In genomic region chr5:176628406-176629228, GRCh38 we compare ENCODE assay signal across 19 cellular contexts. TPM values are rescaled to one million over a fixed set of nuclear protein-coding genes. Genes with fewer than 3 reads are reported as not detected.
A peak's percentile ranks its signal among the peaks of the same experiment; 100 is the strongest.
DNase-seq lines count a peak whose midpoint lies in the region; ATAC-seq, FAIRE-seq and TF ChIP-seq lines count a peak whose summit lies in the region.
"Had no signal": no experiment of that assay in that cellular context is flagged by ENCODE, and none has a peak within 500 bp of the region (broad histone marks: within the 10 kb centered on the region; RNA-seq: fewer than 3 reads in every experiment).

No MANE protein-coding gene starts in this region.

- H3K27ac ChIP-seq in GM23338 (ENCODE audit: low read depth) (no peak overlapping the region), H1 (ENCODE audit: low read depth, low read length) (no peak overlapping the region), neural cell (ENCODE audit: low read length) (no peak overlapping the region)

- no peak for ATAC-seq in GM23338
- ATAC-seq: left ventricle myocardium superior had no signal

- no peak for TF ChIP-seq POLR2A in H1 (IDR thresholded peaks at IDR 0.05; ENCODE audit: control extremely low read depth in 1 of 2, low read depth in 2 of 2, low read length in 2 of 2)

- FAIRE-seq in H1 (lab: Jason Lieb, UNC) = no peak
- FAIRE-seq: D721Med had no signal

- no peak for TF ChIP-seq CTCF in GM23338 (conservative IDR thresholded peaks at IDR 0.05; ENCODE audit: low read depth in 2 of 2)
- no peak for TF ChIP-seq CTCF in H1 (IDR thresholded peaks at IDR 0.05; ENCODE audit: control extremely low read depth in 1 of 3, insufficient read depth in 1 of 3, low read depth in 1 of 3, low read length in 3 of 3)
- TF ChIP-seq CTCF in neural cell (IDR thresholded peaks at IDR 0.05; ENCODE audit: poor library complexity, severe bottlenecking) = no peak
- TF ChIP-seq CTCF in HFFc6 (IDR thresholded peaks at IDR 0.05) = no peak

- H3K36me3 ChIP-seq in GM23338 (ENCODE audit: insufficient read depth) (no peaks in the 10 kb centered on the region), H1 (ENCODE audit: control insufficient read depth in 2 of 4, insufficient read depth in 4 of 4, low read length in 3 of 4) (no peaks in the 10 kb centered on the region), neural cell (ENCODE audit: insufficient read depth, low read length) (no peaks in the 10 kb centered on the region)

- H3K4ac ChIP-seq in H1 (replicated peaks; ENCODE audit: insufficient read length, low read depth, low read length) = no peak overlapping the region

- DNase-seq in GM23338 (ENCODE audit: low spot score) (no peak), LHCN-M2 (ENCODE audit: low read depth) (peak; percentile 44), H1 (ENCODE audit: low read depth in 1 of 2, low spot score in 2 of 2) (no peak), OCI-M1 (lab: John Stamatoyannopoulos, UW) (no peak), HFFc6 (no peak)
- DNase-seq in activated T-cell treated with anti-CD3 and anti-CD28 coated beads, Interleukin-2, amount 50 U/mL, for 48 hours = no peak
- DNase-seq: activated CD4-positive, CD25-positive, alpha-beta regulatory T cell treated with anti-CD3 and anti-CD28 coated beads, Interleukin-2, amount 50 U/mL, for 72 hours; activated gamma-delta T cell; AML-193; foreskin melanocyte; left ventricle myocardium superior; NCI-H146; NCI-H226; NK-92 treated with Interleukin-12 subunit alpha and Interleukin-12 subunit beta, amount 100 ng/mL, for 24 hours; SHP77 had no signal

- H3K4me3 Mint-ChIP-seq in GM23338 (peak overlapping the region; percentile 73), HFFc6 (no peak overlapping the region)

- H3K36me3 Mint-ChIP-seq in GM23338 (ENCODE audit: low read depth) = no peaks in the 10 kb centered on the region
- H3K36me3 Mint-ChIP-seq in HFFc6 (ENCODE audit: low read depth) = no peaks in the 10 kb centered on the region

- H3K18ac ChIP-seq in H1 (ENCODE audit: extremely low read depth, low read length) = no peak overlapping the region

- peaks cover 2% of the 10 kb centered on the region; the same call in 1 of the 3 replicates for H3K9me3 Mint-ChIP-seq in GM23338
- no peaks in the 10 kb centered on the region for H3K9me3 Mint-ChIP-seq in HFFc6

- no peak overlapping the region for H2BK5ac ChIP-seq in H1 (ENCODE audit: low read depth, low read length)

- peaks cover 6% of the 10 kb centered on the region; the same call in 1 of the 2 replicates for H4K20me1 ChIP-seq in GM23338 (replicated peaks; ENCODE audit: insufficient read depth)
- peaks cover 0 to 4% of the 10 kb centered on the region in 2 experiments for H4K20me1 ChIP-seq in H1 (replicated peaks in 1 of 2; ENCODE audit: control insufficient read depth in 1 of 2, insufficient read depth in 2 of 2, low read length in 2 of 2)
- H4K20me1 ChIP-seq in neural cell (ENCODE audit: insufficient read depth) = no peaks in the 10 kb centered on the region

- peaks cover 45% of the 10 kb centered on the region for H3K27me3 Mint-ChIP-seq in GM23338 (ENCODE audit: insufficient read depth, low read depth, poor library complexity)
- H3K27me3 Mint-ChIP-seq in HFFc6 (ENCODE audit: insufficient read depth) = peaks cover 57% of the 10 kb centered on the region

- H2BK15ac ChIP-seq in H1 (ENCODE audit: low read length) = no peak overlapping the region

- no peak overlapping the region for H4K91ac ChIP-seq in H1 (replicated peaks; ENCODE audit: insufficient read length, low read length)

- H3K4me1 ChIP-seq in GM23338 (ENCODE audit: insufficient read depth) (peaks cover 15% of the 10 kb centered on the region), H1 (replicated peaks in 1 of 4; ENCODE audit: control insufficient read depth in 3 of 4, insufficient read depth in 4 of 4, low read length in 3 of 4) (peaks cover 7 to 30% (median 11%) of the 10 kb centered on the region in 4 experiments)

- H2BK120ac ChIP-seq in H1 (replicated peaks; ENCODE audit: low read depth, low read length) = no peak overlapping the region

- H3K4me2 ChIP-seq in GM23338 (peak overlapping the region; percentile 97), H1 (ENCODE audit: insufficient read depth in 1 of 2, low read depth in 2 of 2, low read length in 2 of 2) (peak overlapping the region; percentile 89 to 100; a peak in 3 of 4 replicates), neural cell (ENCODE audit: low read length) (no peak overlapping the region)

- H2AFZ ChIP-seq in GM23338 (no peak overlapping the region), H1 (ENCODE audit: low read length) (no peak overlapping the region), neural cell (ENCODE audit: low read depth, low read length) (no peak overlapping the region)

- H3K14ac ChIP-seq in H1 (ENCODE audit: insufficient read length) = no peak overlapping the region

- peaks cover 34% of the 10 kb centered on the region for H3K4me1 Mint-ChIP-seq in GM23338
- H3K4me1 Mint-ChIP-seq in HFFc6 (ENCODE audit: low read depth) = peaks cover 12% of the 10 kb centered on the region

- H3K56ac ChIP-seq in H1 (replicated peaks; ENCODE audit: insufficient read length, low read depth, low read length) = no peak overlapping the region

- H4K5ac ChIP-seq in H1 (ENCODE audit: insufficient read length, low read depth, low read length) = no peak overlapping the region

- TF ChIP-seq EP300 in H1 (IDR thresholded peaks at IDR 0.05; ENCODE audit: borderline replicate concordance in 1 of 2, low read depth in 2 of 2, low read length in 2 of 2) (no peak), neural cell (conservative IDR thresholded peaks at IDR 0.05; ENCODE audit: poor library complexity, severe bottlenecking) (no peak)

- no peak overlapping the region for H4K8ac ChIP-seq in H1 (ENCODE audit: extremely low read depth, insufficient read depth, low read length)

- no peak overlapping the region for H3K23ac ChIP-seq in H1 (ENCODE audit: insufficient read length)

- H3K27me3 ChIP-seq in GM23338 (ENCODE audit: insufficient read depth) (peaks cover 41% of the 10 kb centered on the region), H1 (replicated peaks in 1 of 4; ENCODE audit: control insufficient read depth in 3 of 4, extremely low read depth in 1 of 4, insufficient read depth in 3 of 4, low read length in 3 of 4) (peaks cover 3 to 40% (median 34%) of the 10 kb centered on the region in 4 experiments), neural cell (ENCODE audit: insufficient read depth, low read depth, low read length) (peaks cover 45% of the 10 kb centered on the region)

- H3K27ac Mint-ChIP-seq in GM23338 = no peak overlapping the region
- no peak overlapping the region for H3K27ac Mint-ChIP-seq in HFFc6
- H3K27ac Mint-ChIP-seq: progenitor cell of endocrine pancreas had no signal

- no peak overlapping the region for H2AK5ac ChIP-seq in H1 (ENCODE audit: low read depth, low read length)

- no peak overlapping the region for H2BK12ac ChIP-seq in H1 (ENCODE audit: low read depth, low read length)

- H3K9me3 ChIP-seq in H1 (ENCODE audit: insufficient read depth in 2 of 2, low read depth in 1 of 2, low read length in 1 of 2) (no peaks in the 10 kb centered on the region), neural cell (ENCODE audit: low read length) (no peaks in the 10 kb centered on the region)

- CTCF ChIA-PET in H1 (lab: Charles Lee; ENCODE audit: partially characterized antibody) = interaction anchor here (0.8 kb wide), 1 partner anchor 55 kb away, joined by 4 read pairs; no protein-coding TSS in a partner anchor

- no peak for TF ChIP-seq RAD21 in H1 (IDR thresholded peaks at IDR 0.05 in 1 of 2, conservative IDR thresholded peaks at IDR 0.05 in 1 of 2; ENCODE audit: low read depth in 2 of 2, low read length in 2 of 2)
- TF ChIP-seq RAD21 in neural cell (conservative IDR thresholded peaks at IDR 0.05) = no peak

- 65% methylated on average over 13 of the region's 13 CpGs; no CpG with 5 or more reads in 1 of the 2 experiments for WGBS in H1 (ENCODE audit: extremely low coverage in 1 of 2, insufficient coverage in 1 of 2, insufficient read length in 1 of 2, insufficient replicate concordance in 2 of 2, low coverage in 1 of 2, low lambda C conversion rate in 2 of 2, missing lambda C conversion rate in 1 of 2), 2 experiments

- H3F3A ChIP-seq in GM23338 (replicated peaks; ENCODE audit: low read depth) (peaks cover 5% of the 10 kb centered on the region; the same call in 1 of the 2 replicates), neural cell (ENCODE audit: insufficient read depth, low read length, poor library complexity, severe bottlenecking) (no peaks in the 10 kb centered on the region)

- H3K79me2 ChIP-seq in GM23338 (replicated peaks; ENCODE audit: insufficient read depth) = no peaks in the 10 kb centered on the region
- no peaks in the 10 kb centered on the region for H3K79me2 ChIP-seq in H1 (ENCODE audit: control insufficient read depth in 1 of 2, insufficient read depth in 2 of 2, low read length in 2 of 2)
- no peaks in the 10 kb centered on the region for H3K79me2 ChIP-seq in neural cell (replicated peaks; ENCODE audit: insufficient read depth, low read length)

- H3K79me1 ChIP-seq in H1 (ENCODE audit: low read depth, low read length) = no peaks in the 10 kb centered on the region

- H3K9ac ChIP-seq in H1 (replicated peaks in 1 of 4; ENCODE audit: extremely low read depth in 1 of 4, low read depth in 3 of 4, low read length in 3 of 4) = no peak overlapping the region
- H3K9ac ChIP-seq in neural cell (ENCODE audit: low read length) = no peak overlapping the region

- POLR2A ChIA-PET in H1 (lab: Charles Lee; ENCODE audit: partially characterized antibody) = interaction anchor here (1.0 to 2.7 kb wide), 6 partner anchors 8 to 92 kb away, joined by 3 to 19 read pairs (median 3); partner anchors contain the start of gene RNF44

- H3K4me3 ChIP-seq in GM23338 (peak overlapping the region; percentile 87), H1 (ENCODE audit: extremely low read depth in 1 of 4, insufficient read depth in 2 of 4, low read depth in 3 of 4, low read length in 4 of 4) (peak overlapping the region; percentile 81 to 89 (median 84); a peak in 4 of 8 replicates), neural cell (ENCODE audit: low read length) (peak overlapping the region; percentile 85)

- H3K9me2 ChIP-seq in GM23338 (ENCODE audit: insufficient read depth) (no peaks in the 10 kb centered on the region), neural cell (ENCODE audit: insufficient read depth, low read length) (no peaks in the 10 kb centered on the region)

- peaks cover 16% of the 10 kb centered on the region for H3K23me2 ChIP-seq in H1 (ENCODE audit: low read depth, low read length)

- no peak overlapping the region; the same call in 1 of the 2 replicates for H2BK20ac ChIP-seq in H1 (ENCODE audit: low read length)

RNA-seq across cellular contexts. Expression of gene SNCB, which starts 1.7 kb away (rescaled TPM):
- total RNA-seq in GM23338 (2014; rRNA removed; shearing (Covaris generic)) = 1.8 and 3.6 TPM in 2 replicates
- polyA plus RNA-seq in GM23338 (2016; fragmentation: Nextera tagmentation; extraction: Ambion mirVana) = 13.5 and 13.8 TPM in 2 replicates
- 0.83 and 2.0 TPM in 2 replicates for total RNA-seq in LHCN-M2 (2014; rRNA removed)
- polyA plus RNA-seq in LHCN-M2 (2012) = 0.50 TPM
- total RNA-seq in H1 (2021; fragmentation: NEBNext Ultra II Directional; extraction: Animal tissue kit (Norgen Biotek cat#: 25700)) = 5.9 and 6.9 TPM in 2 replicates
- polyA plus RNA-seq in H1 (2011; rRNA removed) = 4.2 and 8.9 TPM in 2 replicates
- 5.6 TPM for polyA plus RNA-seq in H1 (2011; cell fraction: cytosol; rRNA removed)
- 4.7 TPM for polyA plus RNA-seq in H1 (2011; cell fraction: nucleus; rRNA removed)
- polyA plus RNA-seq in H1 (2012, experiment 1 of 2) = 4.3 to 7.8 TPM (median 6.9 TPM) in 4 replicates
- polyA plus RNA-seq in H1 (2012, experiment 2 of 2) = 8.0 TPM
- 6.2 TPM for polyA plus RNA-seq in H1 (2013, experiment 1 of 2)
- polyA plus RNA-seq in H1 (2013, experiment 2 of 2) = 5.8 TPM
- 0.41 and 0.54 TPM in 2 replicates for polyA minus RNA-seq in H1 (2011; rRNA and poly(A)+ RNA removed)
- polyA minus RNA-seq in H1 (2011; cell fraction: cytosol; rRNA and poly(A)+ RNA removed) = 3.1 TPM
- 2.5 TPM for polyA minus RNA-seq in H1 (2011; cell fraction: nucleus; rRNA and poly(A)+ RNA removed)
- 10.1 and 12.5 TPM in 2 replicates for polyA plus RNA-seq in neural cell
- polyA minus RNA-seq in neural cell = 7.3 and 8.1 TPM in 2 replicates
- not detected for total RNA-seq in HFFc6 (2021; fragmentation: NEBNext Ultra II Directional; extraction: Animal tissue kit (Norgen Biotek cat#: 25700))
- total RNA-seq: left ventricle myocardium superior; T-helper 2 cell treated with Interferon-gamma antibody and Interleukin-4, amounts not matched to agents 100 ng/mL and 5 ng/mL, for 36 hours had no signal

RNA-seq across cellular contexts. Expression of gene EIF4E1B, which starts 1.9 kb away (rescaled TPM):
- 0.17 TPM in 1 of 2 replicates, not detected in the other for total RNA-seq in GM23338 (2014; rRNA removed; shearing (Covaris generic))
- 0.10 TPM in 1 of 2 replicates, not detected in the other for polyA plus RNA-seq in GM23338 (2016; fragmentation: Nextera tagmentation; extraction: Ambion mirVana)
- total RNA-seq in LHCN-M2 (2014; rRNA removed) = not detected in 2 replicates
- not detected for polyA plus RNA-seq in LHCN-M2 (2012)
- 0.63 and 0.97 TPM in 2 replicates for total RNA-seq in H1 (2021; fragmentation: NEBNext Ultra II Directional; extraction: Animal tissue kit (Norgen Biotek cat#: 25700))
- polyA plus RNA-seq in H1 (2011; rRNA removed) = 1.3 and 1.9 TPM in 2 replicates
- 3.3 TPM for polyA plus RNA-seq in H1 (2011; cell fraction: cytosol; rRNA removed)
- 4.1 TPM for polyA plus RNA-seq in H1 (2011; cell fraction: nucleus; rRNA removed)
- polyA plus RNA-seq in H1 (2012, experiment 1 of 2) = 2.1 to 3.5 TPM (median 2.7 TPM) in 4 replicates
- 1.1 TPM for polyA plus RNA-seq in H1 (2012, experiment 2 of 2)
- polyA plus RNA-seq in H1 (2013, experiment 1 of 2) = 0.53 TPM
- polyA plus RNA-seq in H1 (2013, experiment 2 of 2) = 0.77 TPM
- polyA minus RNA-seq in H1 (2011; rRNA and poly(A)+ RNA removed) = 0.54 and 0.80 TPM in 2 replicates
- polyA minus RNA-seq in H1 (2011; cell fraction: cytosol; rRNA and poly(A)+ RNA removed) = not detected
- 1.00 TPM for polyA minus RNA-seq in H1 (2011; cell fraction: nucleus; rRNA and poly(A)+ RNA removed)
- polyA plus RNA-seq in neural cell = 0.82 TPM in 1 of 2 replicates, not detected in the other
- polyA minus RNA-seq in neural cell = 1.5 TPM in 1 of 2 replicates, not detected in the other
- total RNA-seq in HFFc6 (2021; fragmentation: NEBNext Ultra II Directional; extraction: Animal tissue kit (Norgen Biotek cat#: 25700)) = not detected
- total RNA-seq: left ventricle myocardium superior; progenitor cell of endocrine pancreas; T-helper 2 cell treated with Interferon-gamma antibody and Interleukin-4, amounts not matched to agents 100 ng/mL and 5 ng/mL, for 36 hours had no signal

RNA-seq across cellular contexts. Expression of gene GPRIN1, which starts 18.7 kb away (rescaled TPM):
- 11.7 and 14.6 TPM in 2 replicates for total RNA-seq in GM23338 (2014; rRNA removed; shearing (Covaris generic))
- polyA plus RNA-seq in GM23338 (2016; fragmentation: Nextera tagmentation; extraction: Ambion mirVana) = 3.8 and 4.4 TPM in 2 replicates
- total RNA-seq in LHCN-M2 (2014; rRNA removed) = 11.7 and 16.2 TPM in 2 replicates
- polyA plus RNA-seq in LHCN-M2 (2012) = 5.6 TPM
- 12.0 and 12.8 TPM in 2 replicates for total RNA-seq in H1 (2021; fragmentation: NEBNext Ultra II Directional; extraction: Animal tissue kit (Norgen Biotek cat#: 25700))
- polyA plus RNA-seq in H1 (2011; rRNA removed) = 3.3 TPM in 2 replicates
- 3.3 TPM for polyA plus RNA-seq in H1 (2011; cell fraction: cytosol; rRNA removed)
- polyA plus RNA-seq in H1 (2011; cell fraction: nucleus; rRNA removed) = 4.2 TPM
- 7.7 to 10.1 TPM (median 8.3 TPM) in 4 replicates for polyA plus RNA-seq in H1 (2012, experiment 1 of 2)
- polyA plus RNA-seq in H1 (2012, experiment 2 of 2) = 9.6 TPM
- polyA plus RNA-seq in H1 (2013, experiment 1 of 2) = 8.3 TPM
- 8.3 TPM for polyA plus RNA-seq in H1 (2013, experiment 2 of 2)
- 3.9 and 5.1 TPM in 2 replicates for polyA minus RNA-seq in H1 (2011; rRNA and poly(A)+ RNA removed)
- 6.2 TPM for polyA minus RNA-seq in H1 (2011; cell fraction: cytosol; rRNA and poly(A)+ RNA removed)
- polyA minus RNA-seq in H1 (2011; cell fraction: nucleus; rRNA and poly(A)+ RNA removed) = 5.3 TPM
- polyA plus RNA-seq in neural cell = 32.3 and 42.8 TPM in 2 replicates
- polyA minus RNA-seq in neural cell = 87.6 and 94.2 TPM in 2 replicates
- 1 to 10 TPM; 2.3 to 5.4 (median 2.6) TPM for total RNA-seq in HFFc6 (2021; fragmentation: NEBNext Ultra II Directional; extraction: Animal tissue kit (Norgen Biotek cat#: 25700))

RNA-seq across cellular contexts. Expression of gene TSPAN17, which starts 18.7 kb away (rescaled TPM):
- total RNA-seq in GM23338 (2014; rRNA removed; shearing (Covaris generic)) = 51.0 and 52.1 TPM in 2 replicates
- polyA plus RNA-seq in GM23338 (2016; fragmentation: Nextera tagmentation; extraction: Ambion mirVana) (11.7 TPM in 2 replicates), H1 (2011; rRNA removed) (41.5 and 54.8 TPM in 2 replicates), neural cell (66.1 and 66.4 TPM in 2 replicates)
- 49.7 and 50.8 TPM in 2 replicates for total RNA-seq in LHCN-M2 (2014; rRNA removed)
- 61.2 TPM for polyA plus RNA-seq in LHCN-M2 (2012)
- 53.7 and 54.7 TPM in 2 replicates for total RNA-seq in H1 (2021; fragmentation: NEBNext Ultra II Directional; extraction: Animal tissue kit (Norgen Biotek cat#: 25700))
- 55.9 TPM for polyA plus RNA-seq in H1 (2011; cell fraction: cytosol; rRNA removed)
- 75.9 TPM for polyA plus RNA-seq in H1 (2011; cell fraction: nucleus; rRNA removed)
- polyA plus RNA-seq in H1 (2012, experiment 1 of 2) = 34.3 to 51.2 TPM (median 49.7 TPM) in 4 replicates
- 65.9 TPM for polyA plus RNA-seq in H1 (2012, experiment 2 of 2)
- 29.8 TPM for polyA plus RNA-seq in H1 (2013, experiment 1 of 2)
- 33.1 TPM for polyA plus RNA-seq in H1 (2013, experiment 2 of 2)
- polyA minus RNA-seq in H1 (2011; rRNA and poly(A)+ RNA removed) = 50.7 and 74.4 TPM in 2 replicates
- polyA minus RNA-seq in H1 (2011; cell fraction: cytosol; rRNA and poly(A)+ RNA removed) = 32.1 TPM
- polyA minus RNA-seq in H1 (2011; cell fraction: nucleus; rRNA and poly(A)+ RNA removed) = 29.1 TPM
- polyA minus RNA-seq in neural cell = 48.5 and 48.7 TPM in 2 replicates
- total RNA-seq in HFFc6 (2021; fragmentation: NEBNext Ultra II Directional; extraction: Animal tissue kit (Norgen Biotek cat#: 25700)) = 10 to 100 TPM; 51.4 to 64.9 (median 57.6) TPM
